9 cellular contexts compared by ENCODE assay signal in genomic region chrX:134649770-134650169, GRCh38. TPM values are rescaled to one million over a fixed set of nuclear protein-coding genes. Genes with fewer than 3 reads are reported as not detected.
"Had no signal": no experiment of that assay in that cellular context is flagged by ENCODE, and none has a peak within 500 bp of the region (broad histone marks: within the 10 kb centered on the region; RNA-seq: fewer than 3 reads in every experiment).

No MANE protein-coding gene starts in this region.

- H3K36me3 ChIP-seq: HAP-1 had no signal

- H3K27ac Mint-ChIP-seq: IgD-negative memory B cell had no signal

- H3K9me3 ChIP-seq: HAP-1 had no signal

- H3K27ac ChIP-seq: GM23248, HL-60 had no signal

- FAIRE-seq: HepG2 had no signal

- H3K4me1 ChIP-seq: HAP-1 had no signal

- H2AFZ ChIP-seq: GM23248 had no signal

- H3K4me3 Mint-ChIP-seq: IgD-negative memory B cell had no signal

- ATAC-seq: HCT116, HepG2 had no signal

- H3K36me3 Mint-ChIP-seq: IgD-negative memory B cell had no signal

- H3K4me3 ChIP-seq: GM23248, HAP-1 had no signal

- H3K9me3 Mint-ChIP-seq: IgD-negative memory B cell had no signal

- H3K9ac ChIP-seq: GM23248 had no signal

- DNase-seq: GM23248, GOT3, H7, KBM-7 had no signal

RNA-seq across cellular contexts. Expression of gene PLAC1, which starts 8.5 kb away (rescaled TPM):
- total RNA-seq: GM23248 had no signal
- polyA plus RNA-seq: GM23248, IgD-negative memory B cell had no signal
